ENCODE assay signal across 29 cellular contexts in the genomic region with DNA sequence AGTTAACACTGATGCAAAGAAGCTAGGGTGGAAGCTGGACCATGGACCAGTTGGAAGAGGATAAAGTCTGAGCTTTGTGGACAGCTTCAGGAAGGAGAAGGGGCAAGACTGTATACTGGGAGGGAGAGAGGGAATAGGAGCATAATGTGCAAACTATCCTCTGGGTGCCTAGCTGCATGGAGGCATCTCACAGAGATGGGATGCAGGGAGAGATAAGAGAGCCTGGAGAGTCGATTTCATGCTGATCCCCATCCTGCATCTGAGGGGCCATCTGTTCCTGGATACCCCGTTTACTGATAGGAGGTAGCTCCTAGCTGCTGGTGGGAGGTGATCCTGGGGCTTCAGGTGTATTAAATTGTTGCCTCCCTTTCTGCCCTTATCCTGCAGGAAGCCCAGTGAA. TPM values are rescaled to one million over a fixed set of nuclear protein-coding genes. Genes with fewer than 3 reads are reported as not detected.
"Had no signal": no experiment of that assay in that cellular context is flagged by ENCODE, and none has a peak within 500 bp of the region (broad histone marks: within the 10 kb centered on the region; RNA-seq: fewer than 3 reads in every experiment).

No MANE protein-coding gene starts in this region.

- DNase-seq: stimulated activated CD4-positive, alpha-beta T cell treated with anti-CD3 and anti-CD28 coated beads, Interleukin-2, amount 100 ng/mL, for 48 hours; stimulated activated CD4-positive, alpha-beta T cell treated with anti-CD3 and anti-CD28 coated beads, Interleukin-4, amount 100 ng/mL, for 1 hour; stimulated activated CD4-positive, alpha-beta T cell treated with anti-CD3 and anti-CD28 coated beads, Interleukin-4, amount 100 ng/mL, for 24 hours; stimulated activated CD4-positive, alpha-beta T cell treated with anti-CD3 and anti-CD28 coated beads, Interleukin-4, amount 100 ng/mL, for 4 hours; stimulated activated CD8-positive, alpha-beta memory T cell treated with anti-CD3 and anti-CD28 coated beads, Interleukin-4, amount 100 ng/mL, for 48 hours; stimulated activated naive B cell treated with anti-CD40 and anti-IgM and Interleukin-4, amounts not matched to agents 10 μg/mL and 1 μg/mL and 100 μg/mL, for 72 hours; stimulated activated naive CD4-positive, alpha-beta T cell; stimulated activated naive CD4-positive, alpha-beta T cell treated with Interleukin-2 at 50 U/mL for 16 hours; stimulated activated naive CD8-positive, alpha-beta T cell treated with anti-CD3 and anti-CD28 coated beads, Interleukin-15, amount 100 ng/mL, for 72 hours; stimulated activated naive CD8-positive, alpha-beta T cell treated with anti-CD3 and anti-CD28 coated beads, Interleukin-15, Interleukin-2, amounts not matched to agents 100 U/mL and 50 U/mL, for 24 hours; stomach; substantia nigra; thyroid gland; tibial artery; transverse colon; trophoblast cell; upper lobe of right lung; uterus had no signal

- H3K9me3 Mint-ChIP-seq: stimulated activated effector memory CD8-positive, alpha-beta T cell treated with anti-CD3 and anti-CD28 coated beads, Interleukin-12 subunit alpha, Interleukin-12 subunit beta, amount 100 ng/mL, for 72 hours; stimulated activated naive CD8-positive, alpha-beta T cell treated with anti-CD3 and anti-CD28 coated beads, Interleukin-15, amount 100 ng/mL, for 72 hours; stimulated activated naive CD8-positive, alpha-beta T cell treated with anti-CD3 and anti-CD28 coated beads, Interleukin-15, Interleukin-2, amounts not matched to agents 100 ng/mL and 50 ng/mL, for 24 hours had no signal

- H3K36me3 ChIP-seq: stomach, suprapubic skin, thoracic aorta, thyroid gland, tibial artery, tibial nerve, transverse colon, upper lobe of left lung, upper lobe of right lung, uterus, vagina had no signal

- H3K27ac Mint-ChIP-seq: stimulated activated effector memory CD8-positive, alpha-beta T cell treated with anti-CD3 and anti-CD28 coated beads, Interleukin-12 subunit alpha, Interleukin-12 subunit beta, amount 100 ng/mL, for 72 hours; stimulated activated memory B cell treated with anti-CD40 and anti-IgM and Interleukin-4, amounts not matched to agents 10 μg/mL and 1 μg/mL and 100 μg/mL, for 72 hours; stimulated activated naive B cell treated with anti-CD40 and anti-IgM and Interleukin-4, amounts not matched to agents 10 μg/mL and 1 μg/mL and 100 μg/mL, for 72 hours; stimulated activated naive CD8-positive, alpha-beta T cell treated with anti-CD3 and anti-CD28 coated beads, Interleukin-15, amount 100 ng/mL, for 72 hours; stimulated activated naive CD8-positive, alpha-beta T cell treated with anti-CD3 and anti-CD28 coated beads, Interleukin-15, Interleukin-2, amounts not matched to agents 100 ng/mL and 50 ng/mL, for 24 hours; type B pancreatic cell had no signal

- H3K4me1 Mint-ChIP-seq: stimulated activated effector memory CD8-positive, alpha-beta T cell treated with anti-CD3 and anti-CD28 coated beads, Interleukin-12 subunit alpha, Interleukin-12 subunit beta, amount 100 ng/mL, for 72 hours; stimulated activated memory B cell treated with anti-CD40 and anti-IgM and Interleukin-4, amounts not matched to agents 10 μg/mL and 1 μg/mL and 100 μg/mL, for 72 hours; stimulated activated naive B cell treated with anti-CD40 and anti-IgM and Interleukin-4, amounts not matched to agents 10 μg/mL and 1 μg/mL and 100 μg/mL, for 72 hours; stimulated activated naive CD8-positive, alpha-beta T cell treated with anti-CD3 and anti-CD28 coated beads, Interleukin-15, amount 100 ng/mL, for 72 hours had no signal

- H3K4me1 ChIP-seq: stomach, suprapubic skin, thyroid gland, tibial artery, tibial nerve, transverse colon, upper lobe of left lung, upper lobe of right lung, uterus, vagina had no signal

- H3K4me3 ChIP-seq: stomach, suprapubic skin, thoracic aorta, thyroid gland, tibial artery, tibial nerve, transverse colon, upper lobe of left lung, upper lobe of right lung, uterus, vagina had no signal

- H3K4me3 Mint-ChIP-seq: stimulated activated effector memory CD8-positive, alpha-beta T cell treated with anti-CD3 and anti-CD28 coated beads, Interleukin-12 subunit alpha, Interleukin-12 subunit beta, amount 100 ng/mL, for 72 hours; stimulated activated memory B cell treated with anti-CD40 and anti-IgM and Interleukin-4, amounts not matched to agents 10 μg/mL and 1 μg/mL and 100 μg/mL, for 72 hours; stimulated activated naive B cell treated with anti-CD40 and anti-IgM and Interleukin-4, amounts not matched to agents 10 μg/mL and 1 μg/mL and 100 μg/mL, for 72 hours; stimulated activated naive CD8-positive, alpha-beta T cell treated with anti-CD3 and anti-CD28 coated beads, Interleukin-15, amount 100 ng/mL, for 72 hours; stimulated activated naive CD8-positive, alpha-beta T cell treated with anti-CD3 and anti-CD28 coated beads, Interleukin-15, Interleukin-2, amounts not matched to agents 100 ng/mL and 50 ng/mL, for 24 hours; type B pancreatic cell had no signal

- H3K27me3 Mint-ChIP-seq: type B pancreatic cell had no signal

- H3K27ac ChIP-seq: stomach, suprapubic skin, thoracic aorta, thyroid gland, tibial artery, tibial nerve, transverse colon, upper lobe of left lung, upper lobe of right lung, uterus, vagina had no signal

- H3K36me3 Mint-ChIP-seq: stimulated activated effector memory CD8-positive, alpha-beta T cell treated with anti-CD3 and anti-CD28 coated beads, Interleukin-12 subunit alpha, Interleukin-12 subunit beta, amount 100 ng/mL, for 72 hours; stimulated activated memory B cell treated with anti-CD40 and anti-IgM and Interleukin-4, amounts not matched to agents 10 μg/mL and 1 μg/mL and 100 μg/mL, for 72 hours; stimulated activated naive B cell treated with anti-CD40 and anti-IgM and Interleukin-4, amounts not matched to agents 10 μg/mL and 1 μg/mL and 100 μg/mL, for 72 hours; type B pancreatic cell had no signal

- H3K9me3 ChIP-seq: stomach, suprapubic skin, thoracic aorta, thyroid gland, tibial nerve, transverse colon, upper lobe of left lung, upper lobe of right lung, uterus, vagina had no signal

- H3K27me3 ChIP-seq: thyroid gland, tibial nerve, transverse colon, upper lobe of left lung, uterus, vagina had no signal

RNA-seq across cellular contexts. Expression of gene CYP4F8, which starts 34.5 kb away (rescaled TPM):
- total RNA-seq: stomach, subcutaneous adipose tissue, temporal lobe, thoracic aorta, thyroid gland, tibial nerve, transverse colon, upper lobe of left lung had no signal
- polyA plus RNA-seq: stomach had no signal
